Comparison of ENCODE assay signal across 1 cellular context in the genomic region with DNA sequence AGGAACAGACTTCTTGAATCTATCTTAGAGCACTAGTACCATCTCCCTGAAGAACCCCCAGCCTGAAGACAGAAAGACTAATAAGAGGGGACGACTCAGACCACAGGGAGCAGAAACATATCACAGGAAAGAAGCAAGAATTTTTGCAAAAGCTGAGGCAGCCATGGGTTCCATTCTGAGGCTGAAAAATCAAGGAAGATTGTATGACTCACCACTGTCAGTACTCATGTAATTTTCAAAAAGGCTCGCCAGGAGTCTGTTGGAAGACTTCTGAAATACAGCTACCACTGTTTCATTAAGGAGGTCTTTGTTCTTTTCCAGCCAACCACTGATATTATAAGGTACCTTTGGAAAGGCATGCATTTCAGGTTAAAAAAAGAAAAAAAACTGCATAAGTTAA.
TF ChIP-seq lines count a peak whose summit lies in the region.

No MANE protein-coding gene starts in this region.

TF ChIP-seq in SK-N-SH treated with all-trans-retinoic acid at 6 μM for 48 hours, 23 proteins besides CTCF, POLR2A, EP300 and RAD21 (continued from another document):
- TF ChIP-seq, protein P1, sequence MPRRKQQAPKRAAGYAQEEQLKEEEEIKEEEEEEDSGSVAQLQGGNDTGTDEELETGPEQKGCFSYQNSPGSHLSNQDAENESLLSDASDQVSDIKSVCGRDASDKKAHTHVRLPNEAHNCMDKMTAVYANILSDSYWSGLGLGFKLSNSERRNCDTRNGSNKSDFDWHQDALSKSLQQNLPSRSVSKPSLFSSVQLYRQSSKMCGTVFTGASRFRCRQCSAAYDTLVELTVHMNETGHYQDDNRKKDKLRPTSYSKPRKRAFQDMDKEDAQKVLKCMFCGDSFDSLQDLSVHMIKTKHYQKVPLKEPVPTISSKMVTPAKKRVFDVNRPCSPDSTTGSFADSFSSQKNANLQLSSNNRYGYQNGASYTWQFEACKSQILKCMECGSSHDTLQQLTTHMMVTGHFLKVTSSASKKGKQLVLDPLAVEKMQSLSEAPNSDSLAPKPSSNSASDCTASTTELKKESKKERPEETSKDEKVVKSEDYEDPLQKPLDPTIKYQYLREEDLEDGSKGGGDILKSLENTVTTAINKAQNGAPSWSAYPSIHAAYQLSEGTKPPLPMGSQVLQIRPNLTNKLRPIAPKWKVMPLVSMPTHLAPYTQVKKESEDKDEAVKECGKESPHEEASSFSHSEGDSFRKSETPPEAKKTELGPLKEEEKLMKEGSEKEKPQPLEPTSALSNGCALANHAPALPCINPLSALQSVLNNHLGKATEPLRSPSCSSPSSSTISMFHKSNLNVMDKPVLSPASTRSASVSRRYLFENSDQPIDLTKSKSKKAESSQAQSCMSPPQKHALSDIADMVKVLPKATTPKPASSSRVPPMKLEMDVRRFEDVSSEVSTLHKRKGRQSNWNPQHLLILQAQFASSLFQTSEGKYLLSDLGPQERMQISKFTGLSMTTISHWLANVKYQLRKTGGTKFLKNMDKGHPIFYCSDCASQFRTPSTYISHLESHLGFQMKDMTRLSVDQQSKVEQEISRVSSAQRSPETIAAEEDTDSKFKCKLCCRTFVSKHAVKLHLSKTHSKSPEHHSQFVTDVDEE (CRISPR knock-in tag; IDR thresholded peaks at IDR 0.05): no peak
- no peak for TF ChIP-seq ARNTL (CRISPR knock-in tag; IDR thresholded peaks at IDR 0.05; ENCODE audit: borderline replicate concordance, low read depth)
